ENCODE assay signal across 8 cellular contexts in genomic region chr1:120557597-120558302, GRCh38.
DNase-seq lines count a peak whose midpoint lies in the region; ATAC-seq and TF ChIP-seq lines count a peak whose summit lies in the region.
"Not testable (repeated sequence)": the region's sequence is repeated elsewhere in the genome, so short reads cannot be mapped to it uniquely, and the experiment has no call there.

No MANE protein-coding gene starts in this region.

- 3 to 31% (median 9%) methylated on average over 6 to 21 of the region's 46 CpGs for WGBS in heart left ventricle, 4 donors

- TF ChIP-seq CTCF in CD4-positive, alpha-beta T cell (IDR thresholded peaks at IDR 0.05); WI38 (IDR thresholded peaks at IDR 0.05; ENCODE audit: low read depth, low read length); heart left ventricle (IDR thresholded peaks at IDR 0.05): not testable (repeated sequence)

- H3K9me3 ChIP-seq in CD4-positive, alpha-beta T cell (ENCODE audit: control insufficient read depth, low read length); KOPT-K1 (ENCODE audit: insufficient read depth, low read length, poor library complexity, severe bottlenecking); heart left ventricle; muscle layer of duodenum (ENCODE audit: control insufficient read depth in 1 of 2, low read length in 2 of 2): not testable (repeated sequence)

- CTCF ChIA-PET in CD4-positive, alpha-beta T cell (lab: Charles Lee) = not testable (repeated sequence)

- H3K27ac Mint-ChIP-seq in CD4-positive, alpha-beta T cell = not testable (repeated sequence)

- POLR2A ChIA-PET in CD4-positive, alpha-beta T cell (lab: Charles Lee) = not testable (repeated sequence)

- not testable (repeated sequence) for ATAC-seq in CD4-positive, alpha-beta T cell (ENCODE audit: poor library complexity); stimulated activated naive CD8-positive, alpha-beta T cell treated with anti-CD3 and anti-CD28 coated beads, Interleukin-15, Interleukin-2, amounts not matched to agents 100 U/mL and 50 U/mL, for 24 hours
- ATAC-seq in GM21576 (IDR thresholded peaks at IDR 0.05; ENCODE audit: unreplicated experiment) (peak; percentile 1), heart left ventricle (peak in 2 of 4 donors; percentile 5 to 21)

- not testable (repeated sequence) for H3K36me3 Mint-ChIP-seq in CD4-positive, alpha-beta T cell (ENCODE audit: low read depth)

- H3K4me1 ChIP-seq in heart left ventricle; muscle layer of duodenum (ENCODE audit: control insufficient read depth in 1 of 2, insufficient read depth in 2 of 2, low read length in 2 of 2): not testable (repeated sequence)

- not testable (repeated sequence) for H3K27me3 Mint-ChIP-seq in CD4-positive, alpha-beta T cell

- intact Hi-C loops in CD4-positive, alpha-beta T cell (cut with DNase I, micrococcal nuclease); heart left ventricle (cut with DNase I): not testable (repeated sequence)

- H3K27me3 ChIP-seq in CD4-positive, alpha-beta T cell (ENCODE audit: control insufficient read depth, insufficient read depth, low read length); heart left ventricle; muscle layer of duodenum (ENCODE audit: low read depth, low read length): not testable (repeated sequence)

- not testable (repeated sequence) for TF ChIP-seq POLR2A in heart left ventricle (IDR thresholded peaks at IDR 0.05)

- not testable (repeated sequence) for H3K27ac ChIP-seq in CD4-positive, alpha-beta T cell (ENCODE audit: low read depth, low read length); muscle layer of duodenum (ENCODE audit: low read length)
- H3K27ac ChIP-seq in KOPT-K1 (ENCODE audit: low read depth, low read length, poor library complexity, severe bottlenecking) (peak overlapping the region; percentile 53), heart left ventricle (peak overlapping the region in 3 of 12 donors; percentile 25 to 64 (median 46))

- not testable (repeated sequence) for H3K4me1 Mint-ChIP-seq in CD4-positive, alpha-beta T cell (ENCODE audit: low read depth)

- H3K36me3 ChIP-seq in KOPT-K1 (ENCODE audit: insufficient read depth, low read length); heart left ventricle; muscle layer of duodenum (ENCODE audit: control insufficient read depth in 1 of 2, insufficient read depth in 2 of 2, low read length in 2 of 2): not testable (repeated sequence)

- DNase-seq in CD4-positive, alpha-beta T cell = not testable (repeated sequence)
- DNase-seq in central memory CD4-positive, alpha-beta T cell = peak; percentile 5
- DNase-seq in heart left ventricle = peak in 2 of 5 donors; percentile 24 to 48
- peak; percentile 9 for DNase-seq in stimulated activated naive CD8-positive, alpha-beta T cell treated with anti-CD3 and anti-CD28 coated beads, Interleukin-15, Interleukin-2, amounts not matched to agents 100 U/mL and 50 U/mL, for 24 hours

- H3K4me3 ChIP-seq in WI38 (ENCODE audit: low read depth, low read length) (peak overlapping the region; percentile 62), heart left ventricle (peak overlapping the region in 11 of 12 donors; percentile 34 to 66 (median 55)), muscle layer of duodenum (ENCODE audit: low read depth in 1 of 2, low read length in 2 of 2) (peak overlapping the region; percentile 46 to 60)

- H3K4me3 Mint-ChIP-seq in CD4-positive, alpha-beta T cell = peak overlapping the region; percentile 73

- H3K9me3 Mint-ChIP-seq in CD4-positive, alpha-beta T cell = not testable (repeated sequence)
